In the genomic region with DNA sequence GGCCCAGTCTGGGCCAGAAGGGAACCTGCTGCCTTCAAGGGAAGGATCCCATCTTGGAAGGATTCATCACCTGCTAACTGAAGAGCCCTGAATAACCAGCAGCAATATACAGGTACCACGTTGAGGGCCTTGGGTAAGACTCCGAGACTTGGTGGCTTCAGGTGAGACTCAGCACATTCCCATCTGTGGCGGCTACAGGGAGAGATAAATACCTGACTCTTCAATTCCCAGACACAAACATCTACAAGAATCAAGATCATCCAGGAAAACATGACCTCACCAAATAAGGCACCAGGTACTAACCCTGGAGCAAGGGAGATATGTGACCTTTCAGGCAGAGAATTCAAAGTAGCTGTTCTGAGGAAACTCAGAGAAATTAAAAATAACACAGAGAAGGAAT, we compare ENCODE assay signal across 35 cellular contexts.
"Had no signal": no experiment of that assay in that cellular context is flagged by ENCODE, and none has a peak within 500 bp of the region (broad histone marks: within the 10 kb centered on the region; RNA-seq: fewer than 3 reads in every experiment).

No MANE protein-coding gene starts in this region.

- H3K4me3 ChIP-seq: MG63 had no signal

- H3K9ac ChIP-seq: KMS-11 had no signal

- H3K4me2 ChIP-seq: KMS-11 had no signal

- H3K9me3 ChIP-seq: MG63 had no signal

- H3K27me3 ChIP-seq: MG63 had no signal

- DNase-seq: Karpas-422, Kasumi-1, KG1, MG63, MM.1S, MV-4-11, NCI-H1048, NCI-H1092, NCI-H1092 treated with DMSO at 0.1 percent for 48 hours, NCI-H1105, NCI-H1105 treated with DMSO at 0.1 percent for 48 hours, NCI-H1417, NCI-H1417 treated with DMSO at 0.1 percent for 48 hours, NCI-H1436, NCI-H146, NCI-H1694, NCI-H1694 treated with DMSO at 0.1 percent for 48 hours, NCI-H187, NCI-H187 treated with DMSO at 0.1 percent for 48 hours, NCI-H1930, NCI-H2029, NCI-H2029 treated with DMSO at 0.1 percent for 48 hours, NCI-H2081, NCI-H2081 treated with DMSO at 0.1 percent for 48 hours, NCI-H2107, NCI-H2171, NCI-H2171 treated with DMSO at 0.1 percent for 48 hours, NCI-H2227 treated with DMSO at 0.1 percent for 48 hours, NCI-H226, NCI-H345, NCI-H446, NCI-H446 treated with DMSO at 0.1 percent for 48 hours, NCI-H510A, NCI-H510A treated with DMSO at 0.1 percent for 48 hours had no signal

- H3K36me3 ChIP-seq: MG63 had no signal

- H3K27ac ChIP-seq: KMS-11 had no signal
